Comparison of ENCODE assay signal across 14 cellular contexts in the genomic region with DNA sequence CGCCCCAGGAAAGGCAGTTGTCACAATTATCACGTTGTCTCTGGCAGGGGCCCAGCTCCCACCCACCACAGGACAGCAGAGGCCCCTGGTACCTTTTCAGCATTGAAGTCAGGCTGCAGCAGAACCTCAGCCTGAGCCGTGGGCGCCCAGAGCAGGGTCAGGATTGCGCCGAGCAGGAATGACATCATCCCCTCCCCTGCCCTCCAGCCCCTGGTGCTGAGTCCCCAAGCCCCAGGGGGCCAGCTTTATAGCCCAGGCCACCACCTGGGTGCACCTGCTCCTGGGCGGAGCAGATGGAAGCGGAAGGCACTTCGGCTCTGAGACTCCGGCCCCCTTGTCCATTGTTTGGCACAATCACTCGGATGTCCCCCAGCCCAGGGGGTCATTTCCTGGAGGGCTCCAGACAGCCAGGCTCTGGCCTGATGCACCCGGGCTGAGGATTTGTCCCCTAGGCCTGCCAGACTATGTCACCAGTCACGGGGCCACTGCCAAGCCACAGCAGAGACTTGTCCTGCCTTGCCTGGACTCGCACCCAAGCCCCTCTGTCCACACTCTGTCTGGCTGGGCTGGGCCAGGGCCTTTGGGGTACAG. TPM values are rescaled to one million over a fixed set of nuclear protein-coding genes. Genes with fewer than 3 reads are reported as not detected.
A peak's percentile ranks its signal among the peaks of the same experiment; 100 is the strongest.
DNase-seq lines count a peak whose midpoint lies in the region; ATAC-seq, FAIRE-seq and TF ChIP-seq lines count a peak whose summit lies in the region.
"Had no signal": no experiment of that assay in that cellular context is flagged by ENCODE, and none has a peak within 500 bp of the region (broad histone marks: within the 10 kb centered on the region; RNA-seq: fewer than 3 reads in every experiment).

A gene with protein sequence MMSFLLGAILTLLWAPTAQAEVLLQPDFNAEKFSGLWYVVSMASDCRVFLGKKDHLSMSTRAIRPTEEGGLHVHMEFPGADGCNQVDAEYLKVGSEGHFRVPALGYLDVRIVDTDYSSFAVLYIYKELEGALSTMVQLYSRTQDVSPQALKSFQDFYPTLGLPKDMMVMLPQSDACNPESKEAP (minus strand): TSS at position 218 of the 591 bp plus-strand sequence. CDS start 30 bp downstream, at position 188.

- intact Hi-C loops in activated B cell treated with CpG ODN at 0.5 μM for 24 hours (cut with micrococcal nuclease) = no loop called here

- no peak for FAIRE-seq in D721Med (lab: Jason Lieb, UNC)

- H2AFZ ChIP-seq in MM.1S (ENCODE audit: low read length) = no peak within 1 kb of the TSS
- H2AFZ ChIP-seq in mesenchymal stem cell (ENCODE audit: low read depth, low read length) = no peak within 1 kb of the TSS

- no peak for TF ChIP-seq CTCF in MM.1S (IDR thresholded peaks at IDR 0.05; ENCODE audit: low read length)
- no peak for TF ChIP-seq CTCF in activated B cell treated with CpG ODN at 0.5 μM for 24 hours (IDR thresholded peaks at IDR 0.05)
- no peak for TF ChIP-seq CTCF in D721Med (IDR thresholded peaks at IDR 0.05; ENCODE audit: insufficient read depth, missing control alignments)

- H3K9me2 ChIP-seq in MM.1S (replicated peaks; ENCODE audit: insufficient read depth, low read length) = no peaks in the 10 kb centered on the region

- peak within 1 kb of the TSS; percentile 41 for H4K91ac ChIP-seq in mesenchymal stem cell (ENCODE audit: low read length)

- H3K27ac Mint-ChIP-seq in activated B cell treated with CpG ODN at 0.5 μM for 24 hours = peak within 1 kb of the TSS; percentile 87
- H3K27ac Mint-ChIP-seq: activated naive CD8-positive, alpha-beta T cell had no signal

- no peak within 1 kb of the TSS for H4K8ac ChIP-seq in mesenchymal stem cell (ENCODE audit: low read length)

- H3K36me3 ChIP-seq in MM.1S (replicated peaks; ENCODE audit: insufficient read depth, low read length) = no peaks in the 10 kb centered on the region
- no peaks in the 10 kb centered on the region for H3K36me3 ChIP-seq in mesenchymal stem cell (ENCODE audit: control insufficient read depth in 1 of 2, insufficient read depth in 2 of 2, low read depth in 1 of 2, low read length in 2 of 2)
- H3K36me3 ChIP-seq: esophagus muscularis mucosa, prostate gland, transverse colon had no signal

- H3K14ac ChIP-seq in mesenchymal stem cell (ENCODE audit: low read length in 2 of 2) = no peak within 1 kb of the TSS

- H2BK12ac ChIP-seq in mesenchymal stem cell (ENCODE audit: low read length in 2 of 2) = no peak within 1 kb of the TSS

- H3F3A ChIP-seq in MM.1S (ENCODE audit: insufficient read depth, low read length) = peaks cover 28% of the 10 kb centered on the region

- no peak within 1 kb of the TSS for H2BK120ac ChIP-seq in mesenchymal stem cell (ENCODE audit: low read depth, low read length)

- DNase-seq in NCI-H2029 (lab: John Stamatoyannopoulos, UW) (peak; percentile 62), NCI-H2029 treated with DMSO at 0.1 percent for 48 hours (lab: John Stamatoyannopoulos, UW) (no peak), MM.1S (no peak), activated B cell treated with CpG ODN at 0.5 μM for 24 hours (no peak), mesenchymal stem cell (no peak), GM19240 (ENCODE audit: insufficient read length, low spot score) (no peak), D721Med (ENCODE audit: insufficient read length, low spot score) (no peak)
- DNase-seq: NCI-H526, SIG-M5, transverse colon had no signal

- no peaks in the 10 kb centered on the region for H3K9me3 ChIP-seq in MM.1S (replicated peaks; ENCODE audit: insufficient read depth, low read length)
- H3K9me3 ChIP-seq in mesenchymal stem cell (ENCODE audit: control insufficient read depth, low read length) = no peaks in the 10 kb centered on the region
- H3K9me3 ChIP-seq: esophagus muscularis mucosa, prostate gland, transverse colon had no signal

- H3K27me3 ChIP-seq in MM.1S (replicated peaks; ENCODE audit: insufficient read depth, low read length) = peaks cover 26% of the 10 kb centered on the region
- peaks cover 39 to 52% of the 10 kb centered on the region in 2 experiments for H3K27me3 ChIP-seq in mesenchymal stem cell (ENCODE audit: control insufficient read depth in 1 of 2, insufficient read depth in 1 of 2, low read length in 2 of 2)

- no peaks in the 10 kb centered on the region for H3K36me3 Mint-ChIP-seq in activated B cell treated with CpG ODN at 0.5 μM for 24 hours (ENCODE audit: low read depth)
- H3K36me3 Mint-ChIP-seq: activated naive CD8-positive, alpha-beta T cell had no signal

- H2BK15ac ChIP-seq in mesenchymal stem cell (ENCODE audit: low read depth, poor library complexity, severe bottlenecking) = no peak within 1 kb of the TSS

- H3K79me2 ChIP-seq in MM.1S (ENCODE audit: low read length) = no peaks in the 10 kb centered on the region

- no peak within 1 kb of the TSS for H3K4me3 Mint-ChIP-seq in activated B cell treated with CpG ODN at 0.5 μM for 24 hours
- H3K4me3 Mint-ChIP-seq: activated naive CD8-positive, alpha-beta T cell had no signal

- ATAC-seq in activated B cell treated with CpG ODN at 0.5 μM for 24 hours (ENCODE audit: low read depth) = no peak
- ATAC-seq in GM19452 (IDR thresholded peaks at IDR 0.05; ENCODE audit: unreplicated experiment) = no peak

- H2AK5ac ChIP-seq in mesenchymal stem cell (ENCODE audit: low read length, severe bottlenecking) = no peak within 1 kb of the TSS

- POLR2A ChIA-PET in activated B cell treated with CpG ODN at 0.5 μM for 24 hours (lab: Charles Lee) = interaction anchor here (9.1 kb wide), 1 partner anchor 36 kb away, joined by 132 read pairs; no protein-coding TSS in a partner anchor

- H3K27me3 Mint-ChIP-seq in activated B cell treated with CpG ODN at 0.5 μM for 24 hours = no peaks in the 10 kb centered on the region

- no peak within 1 kb of the TSS for H3K18ac ChIP-seq in mesenchymal stem cell (ENCODE audit: low read depth in 1 of 2, low read length in 2 of 2)

- peak within 1 kb of the TSS; percentile 70; the same call in 1 of the 2 replicates for H3K27ac ChIP-seq in MM.1S (ENCODE audit: low read length)
- no peak within 1 kb of the TSS for H3K27ac ChIP-seq in mesenchymal stem cell (ENCODE audit: low read length, poor library complexity, severe bottlenecking)
- H3K27ac ChIP-seq: esophagus muscularis mucosa, prostate gland, transverse colon had no signal

- peak within 1 kb of the TSS; percentile 59; the same call in 1 of the 2 replicates for H3K4me3 ChIP-seq in MM.1S (ENCODE audit: low read length)
- no peak within 1 kb of the TSS for H3K4me3 ChIP-seq in mesenchymal stem cell (ENCODE audit: insufficient read depth in 1 of 2, low read depth in 1 of 2, low read length in 2 of 2)
- H3K4me3 ChIP-seq: esophagus muscularis mucosa, prostate gland, transverse colon had no signal

- H3K9ac ChIP-seq in MM.1S (ENCODE audit: low read length) (no peak within 1 kb of the TSS; the same call in 1 of the 2 replicates), mesenchymal stem cell (ENCODE audit: low read length) (no peak within 1 kb of the TSS)

- H3K9me3 Mint-ChIP-seq in activated B cell treated with CpG ODN at 0.5 μM for 24 hours = no peaks in the 10 kb centered on the region

- H2BK5ac ChIP-seq in mesenchymal stem cell (ENCODE audit: low read depth, low read length, poor library complexity, severe bottlenecking) = no peak within 1 kb of the TSS

- no peaks in the 10 kb centered on the region for H3K79me1 ChIP-seq in mesenchymal stem cell (replicated peaks; ENCODE audit: low read length, poor library complexity, severe bottlenecking)

- peaks cover 53% of the 10 kb centered on the region for H3K4me1 Mint-ChIP-seq in activated B cell treated with CpG ODN at 0.5 μM for 24 hours

- H4K20me1 ChIP-seq in MM.1S (ENCODE audit: insufficient read depth, low read length) = no peaks in the 10 kb centered on the region

- CTCF ChIA-PET in activated B cell treated with CpG ODN at 0.5 μM for 24 hours (lab: Charles Lee) = no interaction called here

- WGBS in mesenchymal stem cell = 89% methylated on average over 14 of the region's 14 CpGs

- H3K4ac ChIP-seq in mesenchymal stem cell (ENCODE audit: low read depth in 1 of 2, low read length in 2 of 2) = peak within 1 kb of the TSS in 1 of 2 experiments; percentile 41

- H3K23ac ChIP-seq in mesenchymal stem cell (ENCODE audit: low read length in 2 of 2) = no peak within 1 kb of the TSS

- H3K4me1 ChIP-seq in MM.1S (ENCODE audit: low read length) (peaks cover 17% of the 10 kb centered on the region), mesenchymal stem cell (ENCODE audit: control insufficient read depth, insufficient read depth, low read depth, low read length) (peaks cover 4% of the 10 kb centered on the region)
- H3K4me1 ChIP-seq: prostate gland had no signal

- H3K4me2 ChIP-seq in MM.1S (ENCODE audit: low read depth, low read length) (peak within 1 kb of the TSS; percentile 94; the same call in 1 of the 2 replicates), mesenchymal stem cell (ENCODE audit: low read length, poor library complexity, severe bottlenecking) (no peak within 1 kb of the TSS)

RNA-seq across cellular contexts. Expression of the gene that starts here (rescaled TPM):
- total RNA-seq in activated B cell treated with CpG ODN at 0.5 μM for 24 hours = not detected in 2 replicates
- not detected for polyA plus RNA-seq in mesenchymal stem cell (2013, experiment 1 of 2)
- polyA plus RNA-seq in mesenchymal stem cell (2013, experiment 2 of 2) = not detected
- total RNA-seq: esophagus muscularis mucosa had no signal
